ENCODE assay signal across 21 cellular contexts in genomic region chr4:72843466-72843865, GRCh38.
DNase-seq lines count a peak whose midpoint lies in the region; ATAC-seq, FAIRE-seq and TF ChIP-seq lines count a peak whose summit lies in the region.
"Had no signal": no experiment of that assay in that cellular context is flagged by ENCODE, and none has a peak within 500 bp of the region (broad histone marks: within the 10 kb centered on the region; RNA-seq: fewer than 3 reads in every experiment).

No MANE protein-coding gene starts in this region.

- peak; percentile 71 for DNase-seq in BJ (ENCODE audit: low read depth)
- DNase-seq in LHCN-M2 (ENCODE audit: low read depth): peak; percentile 7
- peak; percentile 3 for DNase-seq in iris pigment epithelial cell (ENCODE audit: low read depth)
- peak; percentile 11 for DNase-seq in urothelium cell line (ENCODE audit: low spot score)
- no peak for DNase-seq in MM.1S
- no peak for DNase-seq in NCI-H2081 (lab: John Stamatoyannopoulos, UW)
- DNase-seq: AML-193; Calu3; CD8-positive, alpha-beta memory T cell; DMS153; GDM1; Kasumi-1; MG63; NCI-H1092; NCI-H1436; NCI-H187 treated with DMSO at 0.1 percent for 48 hours; NCI-H226; NCI-H524 treated with DMSO at 0.1 percent for 48 hours; Right ventricle myocardium superior had no signal

- no peak for ATAC-seq in HG03342 (IDR thresholded peaks at IDR 0.05; ENCODE audit: unreplicated experiment)

- H3K4me2 ChIP-seq in MM.1S (ENCODE audit: low read depth, low read length): no peak overlapping the region

- H3K4me3 ChIP-seq in BJ (ENCODE audit: low read depth, low read length) (no peak overlapping the region), MM.1S (ENCODE audit: low read length) (no peak overlapping the region)
- H3K4me3 ChIP-seq: MG63 had no signal

- H3K4me1 ChIP-seq in MM.1S (ENCODE audit: low read length): 0 out of 2 replicates have a peak, but pooled peaks cover 6% of the 10 kb centered on the region

- no peaks in the 10 kb centered on the region for H3K36me3 ChIP-seq in BJ (ENCODE audit: control insufficient read depth, insufficient read depth, low read length)
- no peaks in the 10 kb centered on the region for H3K36me3 ChIP-seq in MM.1S (replicated peaks; ENCODE audit: insufficient read depth, low read length)
- H3K36me3 ChIP-seq: MG63 had no signal

- no peak overlapping the region for H3K27ac ChIP-seq in MM.1S (ENCODE audit: low read length)
- H3K27ac ChIP-seq: C4-2B had no signal

- H3K9ac ChIP-seq in MM.1S (ENCODE audit: low read length): no peak overlapping the region

- H3K79me2 ChIP-seq in MM.1S (ENCODE audit: low read length): no peaks in the 10 kb centered on the region

- no peaks in the 10 kb centered on the region for H3K9me2 ChIP-seq in MM.1S (replicated peaks; ENCODE audit: insufficient read depth, low read length)

- CTCF ChIA-PET in BJ (lab: Yijun Ruan, JAX): interaction anchor here (0.9 kb wide), 1 partner anchor 70 kb away, joined by 3 read pairs; no protein-coding TSS in a partner anchor

- no peaks in the 10 kb centered on the region for H4K20me1 ChIP-seq in MM.1S (ENCODE audit: insufficient read depth, low read length)

- no peak for TF ChIP-seq CTCF in BJ (IDR thresholded peaks at IDR 0.05; ENCODE audit: insufficient read depth, low read depth, low read length)
- TF ChIP-seq CTCF in MM.1S (IDR thresholded peaks at IDR 0.05; ENCODE audit: low read length): no peak

- POLR2A ChIA-PET in BJ (lab: Charles Lee): no interaction called here

- no peaks in the 10 kb centered on the region for H3K9me3 ChIP-seq in MM.1S (replicated peaks; ENCODE audit: insufficient read depth, low read length)
- H3K9me3 ChIP-seq: MG63 had no signal

- H3K27me3 ChIP-seq in BJ (ENCODE audit: control insufficient read depth, insufficient read depth, low read length) (no peaks in the 10 kb centered on the region), MM.1S (replicated peaks; ENCODE audit: insufficient read depth, low read length) (no peaks in the 10 kb centered on the region)
- H3K27me3 ChIP-seq: MG63 had no signal

- no peaks in the 10 kb centered on the region for H3F3A ChIP-seq in MM.1S (ENCODE audit: insufficient read depth, low read length)

- H2AFZ ChIP-seq in MM.1S (ENCODE audit: low read length): no peak overlapping the region

- FAIRE-seq in urothelium cell line (lab: Jason Lieb, UNC): no peak

Comparison
In these comparisons a context has a peak if more than half of its experiments do, and no peak if none do; other contexts are left out.
1. DNase-seq: peak in BJ (single experiment), LHCN-M2 (single experiment), iris pigment epithelial cell (single experiment) and urothelium cell line (single experiment); none in MM.1S (single experiment) and NCI-H2081 (0 of 2).